Comparison of ENCODE assay signal across 22 cellular contexts in genomic region chr5:73786043-73786831, GRCh38.
A peak's percentile ranks its signal among the peaks of the same experiment; 100 is the strongest.
DNase-seq lines count a peak whose midpoint lies in the region; ATAC-seq, FAIRE-seq and TF ChIP-seq lines count a peak whose summit lies in the region.
"Had no signal": no experiment of that assay in that cellular context is flagged by ENCODE, and none has a peak within 500 bp of the region (broad histone marks: within the 10 kb centered on the region; RNA-seq: fewer than 3 reads in every experiment).

No MANE protein-coding gene starts in this region.

- 90 to 96% methylated on average over 13 of the region's 13 CpGs for WGBS in thyroid gland, 2 donors

- peak overlapping the region; percentile 51 for H3K9ac ChIP-seq in keratinocyte (ENCODE audit: control insufficient read depth, extremely low read depth, insufficient read depth, low read length)

- H3K36me3 ChIP-seq in WERI-Rb-1 (no peaks in the 10 kb centered on the region), keratinocyte (ENCODE audit: control insufficient read depth in 2 of 2, extremely low read depth in 1 of 2, insufficient read depth in 2 of 2, low read length in 2 of 2) (peaks cover 15 to 31% of the 10 kb centered on the region in 2 experiments), left ventricle myocardium inferior (no peaks in the 10 kb centered on the region), thyroid gland (no peaks in the 10 kb centered on the region)
- H3K36me3 ChIP-seq: left lung, transverse colon had no signal

- no peaks in the 10 kb centered on the region for H3K9me1 ChIP-seq in keratinocyte (ENCODE audit: control insufficient read depth, extremely low read depth, insufficient read depth, low read length)

- TF ChIP-seq CTCF in WERI-Rb-1 (IDR thresholded peaks at IDR 0.05; ENCODE audit: low read depth, low read length) (no peak), keratinocyte (optimal IDR thresholded peaks at IDR 0.05 in 1 of 3, IDR thresholded peaks at IDR 0.05 in 1 of 3, conservative IDR thresholded peaks at IDR 0.05 in 1 of 3; ENCODE audit: extremely low read depth in 1 of 3, insufficient read depth in 2 of 3, low read length in 3 of 3) (no peak), left ventricle myocardium inferior (IDR thresholded peaks at IDR 0.05; ENCODE audit: borderline replicate concordance) (no peak), thyroid gland (IDR thresholded peaks at IDR 0.05) (no peak)

- dilution Hi-C loops in keratinocyte (cut with MboI; ENCODE audit: extremely low pct_ligation_motif_present, low sequenced_read_pairs), result no loop called here

- no peak overlapping the region for H3K4me3 ChIP-seq in WERI-Rb-1 (ENCODE audit: low read depth, low read length)
- peak overlapping the region in 1 of 3 experiments; percentile 18 for H3K4me3 ChIP-seq in keratinocyte (ENCODE audit: control insufficient read depth in 2 of 3, extremely low read depth in 1 of 3, insufficient read depth in 2 of 3, low read depth in 1 of 3, low read length in 3 of 3)
- no peak overlapping the region for H3K4me3 ChIP-seq in left ventricle myocardium inferior
- H3K4me3 ChIP-seq in thyroid gland (replicated peaks in 1 of 3), result no peak overlapping the region
- H3K4me3 ChIP-seq: left lung, transverse colon had no signal

- H3K27ac ChIP-seq in WERI-Rb-1 (peak overlapping the region; percentile 50), keratinocyte (ENCODE audit: control insufficient read depth, insufficient read depth, low read length) (peak overlapping the region; percentile 83), left ventricle myocardium inferior (replicated peaks) (no peak overlapping the region), thyroid gland (peak overlapping the region in 1 of 3 donors; percentile 8)
- H3K27ac ChIP-seq: left lung, transverse colon had no signal

- H3K4me1 ChIP-seq in keratinocyte (ENCODE audit: control insufficient read depth, extremely low read depth, insufficient read depth, low read length), result peaks cover 23% of the 10 kb centered on the region
- no peaks in the 10 kb centered on the region for H3K4me1 ChIP-seq in left ventricle myocardium inferior
- peaks cover 32 to 38% of the 10 kb centered on the region in 2 donors for H3K4me1 ChIP-seq in thyroid gland
- H3K4me1 ChIP-seq: transverse colon had no signal

- TF ChIP-seq POLR2A in GM12892 (IDR thresholded peaks at IDR 0.05; ENCODE audit: low read depth, low read length) (no peak), thyroid gland (IDR thresholded peaks at IDR 0.05) (no peak)

- H3K4me2 ChIP-seq in keratinocyte (ENCODE audit: control insufficient read depth, extremely low read depth, insufficient read depth, low read depth, low read length), result peak overlapping the region; percentile 74

- H3K79me2 ChIP-seq in keratinocyte (ENCODE audit: control insufficient read depth, insufficient read depth, low read length), result peaks cover 11% of the 10 kb centered on the region

- intact Hi-C loops in left ventricle myocardium inferior (cut with micrococcal nuclease), result no loop called here
- intact Hi-C loops in thyroid gland (cut with DNase I), result no loop called here

- DNase-seq in GM12892 (ENCODE audit: insufficient read length), result no peak
- peak; percentile 70 for DNase-seq in NCI-H146 treated with DMSO at 0.1 percent for 48 hours (lab: John Stamatoyannopoulos, UW; ENCODE audit: unreplicated experiment)
- DNase-seq in WERI-Rb-1, result peak; percentile 42
- DNase-seq in keratinocyte (ENCODE audit: low read depth, low spot score), result peak; percentile 62
- no peak for DNase-seq in left ventricle myocardium inferior
- no peak for DNase-seq in thyroid gland
- DNase-seq: activated CD4-positive, alpha-beta T cell treated with anti-CD3 and anti-CD28 coated beads, Interleukin-2, amount 50 U/mL, for 1 hour; CD4-positive, alpha-beta T cell; cerebellar nuclear complex; H7; head of caudate nucleus; left lung; NCI-H1930; PC-3; stimulated activated CD4-positive, alpha-beta T cell treated with anti-CD3 and anti-CD28 coated beads, Interleukin-2, amount 100 ng/mL, for 24 hours; stimulated activated naive CD4-positive, alpha-beta T cell; T-helper 1 cell; transverse colon had no signal

- FAIRE-seq in GM12892 (lab: Jason Lieb, UNC) (peak; percentile 27), keratinocyte (lab: Jason Lieb, UNC) (peak; percentile 98)
- FAIRE-seq: GM12891 had no signal

- H4K20me1 ChIP-seq in keratinocyte (ENCODE audit: control insufficient read depth, extremely low read depth, insufficient read depth, low read length), result no peaks in the 10 kb centered on the region

- H3K9me3 ChIP-seq in WERI-Rb-1 (ENCODE audit: severe bottlenecking) (no peaks in the 10 kb centered on the region), keratinocyte (ENCODE audit: control insufficient read depth, low read depth, low read length) (no peaks in the 10 kb centered on the region), left ventricle myocardium inferior (replicated peaks) (no peaks in the 10 kb centered on the region), thyroid gland (no peaks in the 10 kb centered on the region)
- H3K9me3 ChIP-seq: left lung, transverse colon had no signal

- no peak overlapping the region for H2AFZ ChIP-seq in keratinocyte (ENCODE audit: control insufficient read depth, low read length)

- H3K27me3 ChIP-seq in WERI-Rb-1 (ENCODE audit: insufficient read depth, low read depth, severe bottlenecking), result no peaks in the 10 kb centered on the region
- H3K27me3 ChIP-seq in keratinocyte (ENCODE audit: control insufficient read depth, extremely low read depth, insufficient read depth, low read length), result no peaks in the 10 kb centered on the region
- peaks cover 12% of the 10 kb centered on the region for H3K27me3 ChIP-seq in left ventricle myocardium inferior (ENCODE audit: low read depth)
- no peaks in the 10 kb centered on the region for H3K27me3 ChIP-seq in thyroid gland
- H3K27me3 ChIP-seq: left lung, transverse colon had no signal

- ATAC-seq in HG03439 (IDR thresholded peaks at IDR 0.05; ENCODE audit: unreplicated experiment), result no peak
- no peak for ATAC-seq in GM21515 (IDR thresholded peaks at IDR 0.05; ENCODE audit: unreplicated experiment)
- ATAC-seq: activated T-helper 17 cell treated with anti-CD3 and anti-CD28 coated beads, Interleukin-2, amount 50 U/mL, for 72 hours; left lung; PC-3 had no signal

Comparison
In these comparisons a context has a peak if more than half of its experiments do, and no peak if none do; other contexts are left out.
1. DNase-seq: peak in NCI-H146 treated with DMSO at 0.1 percent for 48 hours (single experiment), WERI-Rb-1 (single experiment) and keratinocyte (single experiment); none in GM12892 (single experiment), left ventricle myocardium inferior (single experiment) and thyroid gland (0 of 2).